In the genomic region with DNA sequence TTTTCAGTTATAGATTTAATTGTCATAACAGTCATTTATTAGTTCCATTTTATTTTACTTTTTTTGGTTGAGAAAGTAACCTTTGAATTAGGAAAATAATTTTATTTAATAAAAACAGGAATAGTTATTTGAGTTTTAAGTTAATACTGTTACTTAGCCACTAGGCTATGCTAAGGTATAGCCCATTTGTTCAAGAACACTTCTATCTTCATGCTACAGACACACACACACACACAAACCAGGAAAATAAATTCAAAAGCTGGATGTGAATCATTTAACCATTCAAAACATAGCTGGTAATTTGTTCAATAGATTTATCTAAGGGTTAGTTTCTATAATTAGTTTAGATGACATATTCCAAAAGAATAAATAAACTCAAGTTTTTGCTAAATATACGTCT, we compare ENCODE assay signal across 1 cellular context.
TF ChIP-seq lines count a peak whose summit lies in the region.

No MANE protein-coding gene starts in this region.

TF ChIP-seq in GM23338, 12 proteins besides CTCF, POLR2A, EP300 and RAD21 (continued from another document):
- no peak for TF ChIP-seq REST (IDR thresholded peaks at IDR 0.05; ENCODE audit: unreplicated experiment)
- TF ChIP-seq, protein P1, sequence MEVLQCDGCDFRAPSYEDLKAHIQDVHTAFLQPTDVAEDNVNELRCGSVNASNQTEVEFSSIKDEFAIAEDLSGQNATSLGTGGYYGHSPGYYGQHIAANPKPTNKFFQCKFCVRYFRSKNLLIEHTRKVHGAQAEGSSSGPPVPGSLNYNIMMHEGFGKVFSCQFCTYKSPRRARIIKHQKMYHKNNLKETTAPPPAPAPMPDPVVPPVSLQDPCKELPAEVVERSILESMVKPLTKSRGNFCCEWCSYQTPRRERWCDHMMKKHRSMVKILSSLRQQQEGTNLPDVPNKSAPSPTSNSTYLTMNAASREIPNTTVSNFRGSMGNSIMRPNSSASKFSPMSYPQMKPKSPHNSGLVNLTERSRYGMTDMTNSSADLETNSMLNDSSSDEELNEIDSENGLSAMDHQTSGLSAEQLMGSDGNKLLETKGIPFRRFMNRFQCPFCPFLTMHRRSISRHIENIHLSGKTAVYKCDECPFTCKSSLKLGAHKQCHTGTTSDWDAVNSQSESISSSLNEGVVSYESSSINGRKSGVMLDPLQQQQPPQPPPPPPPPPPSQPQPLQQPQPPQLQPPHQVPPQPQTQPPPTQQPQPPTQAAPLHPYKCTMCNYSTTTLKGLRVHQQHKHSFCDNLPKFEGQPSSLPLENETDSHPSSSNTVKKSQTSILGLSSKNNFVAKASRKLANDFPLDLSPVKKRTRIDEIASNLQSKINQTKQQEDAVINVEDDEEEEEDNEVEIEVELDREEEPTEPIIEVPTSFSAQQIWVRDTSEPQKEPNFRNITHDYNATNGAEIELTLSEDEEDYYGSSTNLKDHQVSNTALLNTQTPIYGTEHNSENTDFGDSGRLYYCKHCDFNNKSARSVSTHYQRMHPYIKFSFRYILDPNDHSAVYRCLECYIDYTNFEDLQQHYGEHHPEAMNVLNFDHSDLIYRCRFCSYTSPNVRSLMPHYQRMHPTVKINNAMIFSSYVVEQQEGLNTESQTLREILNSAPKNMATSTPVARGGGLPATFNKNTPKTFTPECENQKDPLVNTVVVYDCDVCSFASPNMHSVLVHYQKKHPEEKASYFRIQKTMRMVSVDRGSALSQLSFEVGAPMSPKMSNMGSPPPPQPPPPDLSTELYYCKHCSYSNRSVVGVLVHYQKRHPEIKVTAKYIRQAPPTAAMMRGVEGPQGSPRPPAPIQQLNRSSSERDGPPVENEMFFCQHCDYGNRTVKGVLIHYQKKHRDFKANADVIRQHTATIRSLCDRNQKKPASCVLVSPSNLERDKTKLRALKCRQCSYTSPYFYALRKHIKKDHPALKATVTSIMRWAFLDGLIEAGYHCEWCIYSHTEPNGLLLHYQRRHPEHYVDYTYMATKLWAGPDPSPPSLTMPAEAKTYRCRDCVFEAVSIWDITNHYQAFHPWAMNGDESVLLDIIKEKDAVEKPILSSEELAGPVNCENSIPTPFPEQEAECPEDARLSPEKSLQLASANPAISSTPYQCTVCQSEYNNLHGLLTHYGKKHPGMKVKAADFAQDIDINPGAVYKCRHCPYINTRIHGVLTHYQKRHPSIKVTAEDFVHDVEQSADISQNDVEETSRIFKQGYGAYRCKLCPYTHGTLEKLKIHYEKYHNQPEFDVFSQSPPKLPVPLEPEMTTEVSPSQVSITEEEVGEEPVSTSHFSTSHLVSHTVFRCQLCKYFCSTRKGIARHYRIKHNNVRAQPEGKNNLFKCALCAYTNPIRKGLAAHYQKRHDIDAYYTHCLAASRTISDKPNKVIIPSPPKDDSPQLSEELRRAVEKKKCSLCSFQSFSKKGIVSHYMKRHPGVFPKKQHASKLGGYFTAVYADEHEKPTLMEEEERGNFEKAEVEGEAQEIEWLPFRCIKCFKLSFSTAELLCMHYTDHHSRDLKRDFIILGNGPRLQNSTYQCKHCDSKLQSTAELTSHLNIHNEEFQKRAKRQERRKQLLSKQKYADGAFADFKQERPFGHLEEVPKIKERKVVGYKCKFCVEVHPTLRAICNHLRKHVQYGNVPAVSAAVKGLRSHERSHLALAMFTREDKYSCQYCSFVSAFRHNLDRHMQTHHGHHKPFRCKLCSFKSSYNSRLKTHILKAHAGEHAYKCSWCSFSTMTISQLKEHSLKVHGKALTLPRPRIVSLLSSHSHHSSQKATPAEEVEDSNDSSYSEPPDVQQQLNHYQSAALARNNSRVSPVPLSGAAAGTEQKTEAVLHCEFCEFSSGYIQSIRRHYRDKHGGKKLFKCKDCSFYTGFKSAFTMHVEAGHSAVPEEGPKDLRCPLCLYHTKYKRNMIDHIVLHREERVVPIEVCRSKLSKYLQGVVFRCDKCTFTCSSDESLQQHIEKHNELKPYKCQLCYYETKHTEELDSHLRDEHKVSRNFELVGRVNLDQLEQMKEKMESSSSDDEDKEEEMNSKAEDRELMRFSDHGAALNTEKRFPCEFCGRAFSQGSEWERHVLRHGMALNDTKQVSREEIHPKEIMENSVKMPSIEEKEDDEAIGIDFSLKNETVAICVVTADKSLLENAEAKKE (CRISPR knock-in tag; IDR thresholded peaks at IDR 0.05): no peak
- no peak for TF ChIP-seq ZNF331 (CRISPR knock-in tag; IDR thresholded peaks at IDR 0.05; ENCODE audit: low read depth)
- no peak for TF ChIP-seq NANOG (IDR thresholded peaks at IDR 0.05; ENCODE audit: borderline replicate concordance)
- no peak for TF ChIP-seq POLR2AphosphoS5 (IDR thresholded peaks at IDR 0.05; ENCODE audit: low read depth)
- TF ChIP-seq STAT1 (IDR thresholded peaks at IDR 0.05; ENCODE audit: unreplicated experiment): no peak
TF ChIP-seq in GM23338: peak in this region for 0.
